In the genomic region with DNA sequence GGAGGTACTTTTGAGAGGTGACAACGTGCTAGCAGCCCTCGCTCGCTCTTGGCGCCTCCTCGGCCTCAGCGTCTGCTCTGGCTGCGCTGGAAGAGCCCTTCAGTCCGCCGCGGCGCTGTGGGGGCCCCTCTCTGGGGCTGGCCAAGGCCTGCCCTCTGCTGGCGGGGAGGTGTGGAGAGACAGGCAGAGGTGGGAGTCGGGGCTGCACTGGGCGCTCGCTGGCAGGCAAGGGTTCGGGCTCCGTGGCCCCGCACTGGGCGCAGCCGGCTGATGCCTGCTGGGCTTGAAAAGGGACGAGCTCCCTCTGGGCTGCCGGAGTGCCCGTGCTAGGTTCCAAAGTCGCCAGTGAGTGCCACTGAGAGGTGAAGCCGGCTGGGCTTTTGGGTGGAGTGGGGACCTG, we compare ENCODE assay signal across 23 cellular contexts.
DNase-seq lines count a peak whose midpoint lies in the region; ATAC-seq and TF ChIP-seq lines count a peak whose summit lies in the region.
"Had no signal": no experiment of that assay in that cellular context is flagged by ENCODE, and none has a peak within 500 bp of the region (broad histone marks: within the 10 kb centered on the region; RNA-seq: fewer than 3 reads in every experiment).

No MANE protein-coding gene starts in this region.

- CTCF ChIA-PET in HEK293T (lab: Yijun Ruan, JAX) = no interaction called here

- intact Hi-C loops in left ventricle myocardium superior (cut with micrococcal nuclease) = no loop called here
- intact Hi-C loops in Right ventricle myocardium inferior (cut with DNase I) = no loop called here
- intact Hi-C loops in sciatic nerve (cut with DNase I) = no loop called here

- no peaks in the 10 kb centered on the region for H3K4me1 ChIP-seq in RWPE2 (ENCODE audit: insufficient read depth, poor library complexity, severe bottlenecking)
- H3K4me1 ChIP-seq: Peyer's patch had no signal

- no peak overlapping the region for H3K4me3 ChIP-seq in RWPE2 (ENCODE audit: severe bottlenecking)
- H3K4me3 ChIP-seq: GM12878, Peyer's patch had no signal

- no peak overlapping the region for H3K27ac ChIP-seq in RWPE2 (ENCODE audit: poor library complexity, severe bottlenecking)
- H3K27ac ChIP-seq: Peyer's patch had no signal

- no peaks in the 10 kb centered on the region for H3K36me3 ChIP-seq in RWPE2 (ENCODE audit: low read depth)
- H3K36me3 ChIP-seq: Peyer's patch had no signal

- H3K9me3 ChIP-seq in RWPE2 (ENCODE audit: severe bottlenecking) = no peaks in the 10 kb centered on the region
- H3K9me3 ChIP-seq: Peyer's patch, SK-N-SH had no signal

- no peak for TF ChIP-seq CTCF in RWPE2 (IDR thresholded peaks at IDR 0.05; ENCODE audit: poor library complexity, severe bottlenecking)

- DNase-seq in left ventricle myocardium superior (peak; percentile 25), Right ventricle myocardium inferior (ENCODE audit: missing footprints) (no peak), RWPE2 (ENCODE audit: low spot score) (peak; percentile 52), iPS-NIHi7 (ENCODE audit: extremely low spot score) (peak; percentile 24), sciatic nerve (ENCODE audit: low spot score) (no peak), HEK293T (ENCODE audit: extremely low spot score) (no peak), hypothalamus (lab: John Stamatoyannopoulos, UW) (no peak)
- DNase-seq: 8988T; CD4-positive, alpha-beta T cell; DMS153; Karpas-422; MM.1S; NCI-H1092; NCI-H1436 treated with DMSO at 0.1 percent for 48 hours; NCI-H2029 treated with DMSO at 0.1 percent for 48 hours; NCI-H2171 treated with DMSO at 0.1 percent for 48 hours; NCI-H446; NCI-H526 treated with DMSO at 0.1 percent for 48 hours; NK-92 treated with Interleukin-12 subunit alpha and Interleukin-12 subunit beta, amount 100 ng/mL, for 24 hours; SK-N-SH had no signal

- POLR2A ChIA-PET in HEK293T (lab: Yijun Ruan, JAX) = no interaction called here

- H3K27me3 ChIP-seq in RWPE2 (ENCODE audit: insufficient read depth, poor library complexity, severe bottlenecking) = no peaks in the 10 kb centered on the region
- H3K27me3 ChIP-seq: Peyer's patch had no signal

- ATAC-seq in left ventricle myocardium superior (no peak), Right ventricle myocardium inferior (no peak), RWPE2 (ENCODE audit: low read depth) (no peak), sciatic nerve (no peak), GM21381 (IDR thresholded peaks at IDR 0.05; ENCODE audit: unreplicated experiment) (no peak)
- ATAC-seq: GM12878 had no signal

TF ChIP-seq in HEK293T, 16 proteins besides CTCF, POLR2A, EP300 and RAD21:
- TF ChIP-seq SUZ12 (IDR thresholded peaks at IDR 0.05) = no peak
- TF ChIP-seq BHLHE40 (IDR thresholded peaks at IDR 0.05; ENCODE audit: borderline replicate concordance) = no peak
- no peak for TF ChIP-seq NFRKB (IDR thresholded peaks at IDR 0.05)
- no peak for TF ChIP-seq ZNF384 (IDR thresholded peaks at IDR 0.05)
- TF ChIP-seq TARDBP (IDR thresholded peaks at IDR 0.05) = no peak
- TF ChIP-seq LEF1 (IDR thresholded peaks at IDR 0.05; ENCODE audit: borderline replicate concordance) = no peak
- no peak for TF ChIP-seq ELF4 (IDR thresholded peaks at IDR 0.05)
- no peak for TF ChIP-seq HDGF (IDR thresholded peaks at IDR 0.05; ENCODE audit: borderline replicate concordance)
- no peak for TF ChIP-seq SP1 (IDR thresholded peaks at IDR 0.05)
- no peak for TF ChIP-seq FOXK2 (IDR thresholded peaks at IDR 0.05)

Comparison
In these comparisons a context has a peak if more than half of its experiments do, and no peak if none do; other contexts are left out.
1. DNase-seq: peak in left ventricle myocardium superior (single experiment), RWPE2 (single experiment) and iPS-NIHi7 (single experiment); none in Right ventricle myocardium inferior (single experiment), sciatic nerve (single experiment), HEK293T (single experiment) and hypothalamus (0 of 51).